ENCODE assay signal across 20 cellular contexts in genomic region chr2:43274721-43275120, GRCh38.
"Had no signal": no experiment of that assay in that cellular context is flagged by ENCODE, and none has a peak within 500 bp of the region (broad histone marks: within the 10 kb centered on the region; RNA-seq: fewer than 3 reads in every experiment).

No MANE protein-coding gene starts in this region.

- DNase-seq: activated CD4-positive, alpha-beta T cell treated with anti-CD3 and anti-CD28 coated beads for 4 hours; activated CD8-positive, alpha-beta memory T cell treated with anti-CD3 and anti-CD28 coated beads, Interleukin-2, amount 50 U/mL, for 4 hours; activated CD8-positive, alpha-beta T cell treated with anti-CD3 and anti-CD28 coated beads for 36 hours; activated naive CD4-positive, alpha-beta T cell treated with anti-CD3 and anti-CD28 coated beads, Interleukin-2, amount 50 U/mL, for 16 hours; activated naive CD8-positive, alpha-beta T cell treated with anti-CD3 and anti-CD28 coated beads, Interleukin-2, amount 10 ng/mL, durations not matched to agents 7 days and 5 days; adrenal gland; anterior cingulate cortex; MM.1S; NCI-H1105; NCI-H1436; NCI-H1694 treated with DMSO at 0.1 percent for 48 hours; NCI-H2029 treated with DMSO at 0.1 percent for 48 hours; NCI-H345; NCI-H510A; NCI-H526 treated with DMSO at 0.1 percent for 48 hours; NCI-H82; SW 1271 had no signal

- H3K4me3 Mint-ChIP-seq: activated CD8-positive, alpha-beta T cell treated with anti-CD3 and anti-CD28 coated beads for 36 hours; activated naive CD8-positive, alpha-beta T cell treated with anti-CD3 and anti-CD28 coated beads, Interleukin-2, amount 10 ng/mL, durations not matched to agents 7 days and 5 days had no signal

- H3K9me3 ChIP-seq: adrenal gland, breast epithelium had no signal

- H3K27ac ChIP-seq: breast epithelium, SK-N-MC had no signal

- H3K9me3 Mint-ChIP-seq: activated CD8-positive, alpha-beta T cell treated with anti-CD3 and anti-CD28 coated beads for 36 hours; activated naive CD8-positive, alpha-beta T cell treated with anti-CD3 and anti-CD28 coated beads, Interleukin-2, amount 10 ng/mL, durations not matched to agents 7 days and 5 days had no signal

- H3K27me3 Mint-ChIP-seq: activated CD8-positive, alpha-beta T cell treated with anti-CD3 and anti-CD28 coated beads for 36 hours; activated naive CD8-positive, alpha-beta T cell treated with anti-CD3 and anti-CD28 coated beads, Interleukin-2, amount 10 ng/mL, durations not matched to agents 7 days and 5 days had no signal

- H3K4me3 ChIP-seq: adrenal gland, breast epithelium, SK-N-MC had no signal

- H3K36me3 ChIP-seq: adrenal gland, breast epithelium had no signal

- ATAC-seq: activated CD4-positive, CD25-positive, alpha-beta regulatory T cell treated with anti-CD3 and anti-CD28 coated beads, Interleukin-2, amount 50 U/mL, for 24 hours; activated CD8-positive, alpha-beta T cell treated with anti-CD3 and anti-CD28 coated beads for 36 hours had no signal

- H3K27ac Mint-ChIP-seq: activated CD8-positive, alpha-beta T cell treated with anti-CD3 and anti-CD28 coated beads for 36 hours; activated naive CD8-positive, alpha-beta T cell treated with anti-CD3 and anti-CD28 coated beads, Interleukin-2, amount 10 ng/mL, durations not matched to agents 7 days and 5 days had no signal

- H3K27me3 ChIP-seq: adrenal gland, breast epithelium had no signal
